Comparison of ENCODE assay signal across 10 cellular contexts in genomic region chr3:58388550-58389061, GRCh38. TPM values are rescaled to one million over a fixed set of nuclear protein-coding genes. Genes with fewer than 3 reads are reported as not detected.
DNase-seq lines count a peak whose midpoint lies in the region; ATAC-seq, FAIRE-seq and TF ChIP-seq lines count a peak whose summit lies in the region.
"Had no signal": no experiment of that assay in that cellular context is flagged by ENCODE, and none has a peak within 500 bp of the region (broad histone marks: within the 10 kb centered on the region; RNA-seq: fewer than 3 reads in every experiment).

No MANE protein-coding gene starts in this region.

- intact Hi-C loops in A673 (cut with micrococcal nuclease; ENCODE audit: unreplicated experiment) (loop anchor here (5.0 kb wide), 1 partner anchor 56 kb away; the partner anchor contains the start of gene PXK), testis (cut with DNase I; ENCODE audit: low total_unique reads) (no loop called here)

- no peak overlapping the region for H3K18ac ChIP-seq in H1 (ENCODE audit: extremely low read depth, low read length)

- no peak overlapping the region for H2BK12ac ChIP-seq in H1 (ENCODE audit: low read depth, low read length)

- TF ChIP-seq EP300 in H1 (IDR thresholded peaks at IDR 0.05; ENCODE audit: borderline replicate concordance in 1 of 2, low read depth in 2 of 2, low read length in 2 of 2): no peak

- H2AFZ ChIP-seq in H1 (ENCODE audit: low read length): no peak overlapping the region

- H3K27ac ChIP-seq in A673 (ENCODE audit: low read depth, low read length, poor library complexity, severe bottlenecking) (peak overlapping the region; percentile 84), H1 (ENCODE audit: low read depth, low read length) (no peak overlapping the region), mesodermal cell (ENCODE audit: low read depth, low read length, severe bottlenecking) (peak overlapping the region; percentile 98), testis (peak overlapping the region in 1 of 2 donors; percentile 66)

- H3K36me3 ChIP-seq in A673 (ENCODE audit: insufficient read depth, low read length, poor library complexity, severe bottlenecking): no peaks in the 10 kb centered on the region
- H3K36me3 ChIP-seq in H1 (ENCODE audit: control insufficient read depth in 2 of 4, insufficient read depth in 4 of 4, low read length in 3 of 4): no peaks in the 10 kb centered on the region
- H3K36me3 ChIP-seq in mesodermal cell (ENCODE audit: control insufficient read depth, insufficient read depth, low read length): no peaks in the 10 kb centered on the region
- H3K36me3 ChIP-seq in testis (ENCODE audit: low read depth, missing control alignments): no peaks in the 10 kb centered on the region

- DNase-seq in A673 (ENCODE audit: low spot score): peak; percentile 87
- peak; percentile 50 for DNase-seq in LHCN-M2 (ENCODE audit: low read depth)
- no peak for DNase-seq in H1 (ENCODE audit: low read depth in 1 of 2, low spot score in 2 of 2)
- no peak for DNase-seq in HEK293T (ENCODE audit: extremely low spot score)
- DNase-seq in testis: no peak
- DNase-seq in stimulated activated CD4-positive, alpha-beta T cell treated with anti-CD3 and anti-CD28 coated beads, Interleukin-15, amount 100 ng/mL, for 24 hours: no peak
- DNase-seq: DMS153, T1000 had no signal

- no peak for TF ChIP-seq POLR2A in H1 (IDR thresholded peaks at IDR 0.05; ENCODE audit: control extremely low read depth in 1 of 2, low read depth in 2 of 2, low read length in 2 of 2)
- TF ChIP-seq POLR2A in testis (IDR thresholded peaks at IDR 0.05): no peak

- H3K9me3 ChIP-seq in A673 (ENCODE audit: low read depth, low read length, poor library complexity, severe bottlenecking): no peaks in the 10 kb centered on the region
- H3K9me3 ChIP-seq in H1 (ENCODE audit: insufficient read depth in 2 of 2, low read depth in 1 of 2, low read length in 1 of 2): no peaks in the 10 kb centered on the region
- H3K9me3 ChIP-seq in mesodermal cell (ENCODE audit: control insufficient read depth, low read length): no peaks in the 10 kb centered on the region
- no peaks in the 10 kb centered on the region for H3K9me3 ChIP-seq in testis

- TF ChIP-seq RAD21 in H1 (IDR thresholded peaks at IDR 0.05 in 1 of 2, conservative IDR thresholded peaks at IDR 0.05 in 1 of 2; ENCODE audit: low read depth in 2 of 2, low read length in 2 of 2): no peak

- no peak for FAIRE-seq in H1 (lab: Jason Lieb, UNC)

- no peak overlapping the region for H3K56ac ChIP-seq in H1 (replicated peaks; ENCODE audit: insufficient read length, low read depth, low read length)

- peaks cover 52% of the 10 kb centered on the region for H3K4me1 ChIP-seq in A673 (ENCODE audit: insufficient read depth, low read length, poor library complexity, severe bottlenecking)
- no peaks in the 10 kb centered on the region for H3K4me1 ChIP-seq in H1 (replicated peaks in 1 of 4; ENCODE audit: control insufficient read depth in 3 of 4, insufficient read depth in 4 of 4, low read length in 3 of 4)
- peaks cover 64% of the 10 kb centered on the region for H3K4me1 ChIP-seq in mesodermal cell (ENCODE audit: control insufficient read depth, insufficient read depth, low read length, poor library complexity, severe bottlenecking)
- peaks cover 27% of the 10 kb centered on the region for H3K4me1 ChIP-seq in testis

- H2BK20ac ChIP-seq in H1 (ENCODE audit: low read length): no peak overlapping the region

- H4K8ac ChIP-seq in H1 (ENCODE audit: extremely low read depth, insufficient read depth, low read length): no peak overlapping the region

- H3K4me3 ChIP-seq in A673 (ENCODE audit: low read depth, low read length, poor library complexity, severe bottlenecking) (no peak overlapping the region), H1 (ENCODE audit: extremely low read depth in 1 of 4, insufficient read depth in 2 of 4, low read depth in 3 of 4, low read length in 4 of 4) (no peak overlapping the region), mesodermal cell (ENCODE audit: extremely low read depth, insufficient read depth, low read length, poor library complexity, severe bottlenecking) (no peak overlapping the region), testis (no peak overlapping the region)

- no peak for ATAC-seq in GM18519 (IDR thresholded peaks at IDR 0.05; ENCODE audit: low FRiP score, unreplicated experiment)

- no peak overlapping the region for H4K91ac ChIP-seq in H1 (replicated peaks; ENCODE audit: insufficient read length, low read length)

- H4K20me1 ChIP-seq in H1 (replicated peaks in 1 of 2; ENCODE audit: control insufficient read depth in 1 of 2, insufficient read depth in 2 of 2, low read length in 2 of 2): no peaks in the 10 kb centered on the region

- H3K4me2 ChIP-seq in H1 (ENCODE audit: insufficient read depth in 1 of 2, low read depth in 2 of 2, low read length in 2 of 2): no peak overlapping the region

- no peaks in the 10 kb centered on the region for H3K79me2 ChIP-seq in H1 (ENCODE audit: control insufficient read depth in 1 of 2, insufficient read depth in 2 of 2, low read length in 2 of 2)

- H3K4ac ChIP-seq in H1 (replicated peaks; ENCODE audit: insufficient read length, low read depth, low read length): no peak overlapping the region

- no peak overlapping the region for H2BK5ac ChIP-seq in H1 (ENCODE audit: low read depth, low read length)

- no peak overlapping the region for H2BK15ac ChIP-seq in H1 (ENCODE audit: low read length)

- H3K79me1 ChIP-seq in H1 (ENCODE audit: low read depth, low read length): no peaks in the 10 kb centered on the region

- H3K23ac ChIP-seq in H1 (ENCODE audit: insufficient read length): no peak overlapping the region

- BruUV-seq in A673 (replicated peaks; lab: Mats Ljungman, UMichigan): no TSS peak

- TF ChIP-seq CTCF in A673 (conservative IDR thresholded peaks at IDR 0.05; ENCODE audit: low read depth, low read length) (no peak), H1 (IDR thresholded peaks at IDR 0.05; ENCODE audit: control extremely low read depth in 1 of 3, insufficient read depth in 1 of 3, low read depth in 1 of 3, low read length in 3 of 3) (no peak), testis (IDR thresholded peaks at IDR 0.05) (no peak)

- no peak overlapping the region for H2BK120ac ChIP-seq in H1 (replicated peaks; ENCODE audit: low read depth, low read length)

- no peaks in the 10 kb centered on the region for H3K23me2 ChIP-seq in H1 (ENCODE audit: low read depth, low read length)

- H3K9ac ChIP-seq in H1 (replicated peaks in 1 of 4; ENCODE audit: extremely low read depth in 1 of 4, low read depth in 3 of 4, low read length in 3 of 4): no peak overlapping the region

- no peak overlapping the region for H3K14ac ChIP-seq in H1 (ENCODE audit: insufficient read length)

- no peaks in the 10 kb centered on the region for H3K27me3 ChIP-seq in A673 (replicated peaks; ENCODE audit: insufficient read depth, low read depth, low read length, poor library complexity)
- H3K27me3 ChIP-seq in H1 (replicated peaks in 1 of 4; ENCODE audit: control insufficient read depth in 3 of 4, extremely low read depth in 1 of 4, insufficient read depth in 3 of 4, low read length in 3 of 4): no peaks in the 10 kb centered on the region
- H3K27me3 ChIP-seq in testis: no peaks in the 10 kb centered on the region

- H2AK5ac ChIP-seq in H1 (ENCODE audit: low read depth, low read length): no peak overlapping the region

- POLR2A ChIA-PET in A673 (lab: Charles Lee; ENCODE audit: low non-redundant PET): no interaction called here
- POLR2A ChIA-PET in H1 (lab: Charles Lee; ENCODE audit: partially characterized antibody): interaction anchor here (0.7 kb wide), 1 partner anchor 86 kb away, joined by 3 read pairs; no protein-coding TSS in a partner anchor
- POLR2A ChIA-PET in HEK293T (lab: Yijun Ruan, JAX): no interaction called here

- H4K5ac ChIP-seq in H1 (ENCODE audit: insufficient read length, low read depth, low read length): no peak overlapping the region

- CTCF ChIA-PET in A673 (lab: Charles Lee): interaction anchor here (0.6 kb wide), 1 partner anchor 20 kb away, joined by 3 read pairs; no protein-coding TSS in a partner anchor
- CTCF ChIA-PET in H1 (lab: Charles Lee; ENCODE audit: partially characterized antibody): interaction anchor here (0.6 to 1.9 kb wide), 7 partner anchors 11 to 81 kb away, joined by 3 to 5 read pairs (median 3); no protein-coding TSS in a partner anchor
- CTCF ChIA-PET in HEK293T (lab: Yijun Ruan, JAX): no interaction called here

TF ChIP-seq in HEK293T, 16 proteins besides CTCF, POLR2A, EP300 and RAD21 (continues in another document):
- TF ChIP-seq BHLHE40 (IDR thresholded peaks at IDR 0.05; ENCODE audit: borderline replicate concordance) (no peak), ARNT (IDR thresholded peaks at IDR 0.05) (no peak)

RNA-seq across cellular contexts. Expression of gene PDHB, which starts 45.0 kb away (rescaled TPM):
- total RNA-seq in A673 (2021) (56.0 and 58.8 TPM in 2 replicates), LHCN-M2 (2014; rRNA removed) (111 and 150 TPM in 2 replicates), testis (100 to 1,000 TPM in 1 of 2 donors, 10 to 100 TPM in 1; 98.0 to 126 TPM)
- polyA plus RNA-seq in LHCN-M2 (2012): 95.0 TPM
- total RNA-seq in H1 (2021; fragmentation: NEBNext Ultra II Directional; extraction: Animal tissue kit (Norgen Biotek cat#: 25700)): 132 and 140 TPM in 2 replicates
- polyA plus RNA-seq in H1 (2011; rRNA removed) (61.9 and 90.4 TPM in 2 replicates), testis (ENCODE audit: insufficient read depth, low read depth, low replicate concordance) (94.0 TPM)
- polyA plus RNA-seq in H1 (2011; cell fraction: cytosol; rRNA removed): 132 TPM
- polyA plus RNA-seq in H1 (2011; cell fraction: nucleus; rRNA removed): 58.1 TPM
- 128 to 145 TPM (median 131 TPM) in 4 replicates for polyA plus RNA-seq in H1 (2012, experiment 1 of 2)
- 36.4 TPM for polyA plus RNA-seq in H1 (2012, experiment 2 of 2)
- polyA plus RNA-seq in H1 (2013, experiment 1 of 2): 99.7 TPM
- 105 TPM for polyA plus RNA-seq in H1 (2013, experiment 2 of 2)
- polyA minus RNA-seq in H1 (2011; rRNA and poly(A)+ RNA removed): 61.4 and 69.7 TPM in 2 replicates
- 44.0 TPM for polyA minus RNA-seq in H1 (2011; cell fraction: cytosol; rRNA and poly(A)+ RNA removed)
- polyA minus RNA-seq in H1 (2011; cell fraction: nucleus; rRNA and poly(A)+ RNA removed): 60.3 TPM
- 110 TPM for polyA plus RNA-seq in mesodermal cell (2013, experiment 1 of 2)
- polyA plus RNA-seq in mesodermal cell (2013, experiment 2 of 2): 103 TPM

RNA-seq across cellular contexts. Expression of gene PXK, which starts 55.9 kb away (rescaled TPM):
- total RNA-seq in A673 (2021): 13.2 and 14.2 TPM in 2 replicates
- 45.9 and 50.3 TPM in 2 replicates for total RNA-seq in LHCN-M2 (2014; rRNA removed)
- polyA plus RNA-seq in LHCN-M2 (2012): 15.2 TPM
- total RNA-seq in H1 (2021; fragmentation: NEBNext Ultra II Directional; extraction: Animal tissue kit (Norgen Biotek cat#: 25700)): 6.2 and 7.1 TPM in 2 replicates
- 3.5 and 3.6 TPM in 2 replicates for polyA plus RNA-seq in H1 (2011; rRNA removed)
- 5.2 TPM for polyA plus RNA-seq in H1 (2011; cell fraction: cytosol; rRNA removed)
- 6.3 TPM for polyA plus RNA-seq in H1 (2011; cell fraction: nucleus; rRNA removed)
- polyA plus RNA-seq in H1 (2012, experiment 1 of 2): 5.0 to 5.9 TPM (median 5.2 TPM) in 4 replicates
- 2.0 TPM for polyA plus RNA-seq in H1 (2012, experiment 2 of 2)
- 5.1 TPM for polyA plus RNA-seq in H1 (2013, experiment 1 of 2)
- 5.1 TPM for polyA plus RNA-seq in H1 (2013, experiment 2 of 2)
- 5.7 and 6.0 TPM in 2 replicates for polyA minus RNA-seq in H1 (2011; rRNA and poly(A)+ RNA removed)
- polyA minus RNA-seq in H1 (2011; cell fraction: cytosol; rRNA and poly(A)+ RNA removed): 3.6 TPM
- polyA minus RNA-seq in H1 (2011; cell fraction: nucleus; rRNA and poly(A)+ RNA removed): 6.3 TPM
- 39.7 TPM for polyA plus RNA-seq in mesodermal cell (2013, experiment 1 of 2)
- polyA plus RNA-seq in mesodermal cell (2013, experiment 2 of 2): 34.9 TPM
- 10 to 100 TPM; 29.3 to 31.3 TPM for total RNA-seq in testis
- polyA plus RNA-seq in testis (ENCODE audit: insufficient read depth, low read depth, low replicate concordance): 28.8 TPM

Comparison
In these comparisons a context has a peak if more than half of its experiments do, and no peak if none do; other contexts are left out.
1. DNase-seq: peak in A673 (single experiment) and LHCN-M2 (single experiment); none in H1 (0 of 2), HEK293T (single experiment), testis (single experiment) and stimulated activated CD4-positive, alpha-beta T cell treated with anti-CD3 and anti-CD28 coated beads, Interleukin-15, amount 100 ng/mL, for 24 hours (single experiment).